Comparison of ENCODE assay signal across 18 cellular contexts in the genomic region with DNA sequence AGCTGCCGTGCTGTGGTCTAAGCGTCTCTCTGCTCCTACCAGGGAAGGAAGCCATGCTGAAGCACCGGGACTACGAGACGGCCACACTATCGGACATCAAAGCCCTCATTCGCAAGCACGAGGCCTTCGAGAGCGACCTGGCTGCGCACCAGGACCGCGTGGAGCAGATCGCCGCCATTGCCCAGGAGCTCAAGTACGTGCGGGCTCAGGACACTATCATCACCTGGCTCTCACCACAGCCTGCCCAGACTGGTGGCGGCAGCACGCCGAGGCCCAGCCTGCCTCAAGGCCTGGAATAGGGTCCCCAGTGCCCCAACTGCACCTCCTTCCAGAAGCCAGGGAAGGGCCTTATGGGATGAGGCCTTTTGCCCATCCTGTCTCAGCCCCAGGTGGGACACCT. TPM values are rescaled to one million over a fixed set of nuclear protein-coding genes. Genes with fewer than 3 reads are reported as not detected.
DNase-seq lines count a peak whose midpoint lies in the region; ATAC-seq and TF ChIP-seq lines count a peak whose summit lies in the region.
"Had no signal": no experiment of that assay in that cellular context is flagged by ENCODE, and none has a peak within 500 bp of the region (broad histone marks: within the 10 kb centered on the region; RNA-seq: fewer than 3 reads in every experiment).

No MANE protein-coding gene starts in this region.

- TF ChIP-seq POLR2A in upper lobe of left lung (IDR thresholded peaks at IDR 0.05): no peak

- in situ Hi-C loops in GM13976 (cut with MboI; ENCODE audit: low sequenced_read_pairs, unreplicated experiment): no loop called here

- H3K4me3 ChIP-seq in left ventricle myocardium inferior (peak overlapping the region; percentile 0), right cardiac atrium (ENCODE audit: low read length) (no peak overlapping the region), psoas muscle (no peak overlapping the region), upper lobe of left lung (no peak overlapping the region)

- TF ChIP-seq EP300 in upper lobe of left lung (IDR thresholded peaks at IDR 0.05): no peak

- intact Hi-C loops in left ventricle myocardium inferior (cut with micrococcal nuclease): no loop called here
- intact Hi-C loops in Right ventricle myocardium superior (cut with DNase I): no loop called here
- intact Hi-C loops in right cardiac atrium (cut with DNase I): loop anchor here in 1 of 4 donors (5.0 kb wide), 1 partner anchor 64 kb away; no protein-coding TSS in a partner anchor
- intact Hi-C loops in psoas muscle (cut with DNase I): no loop called here

- H3K9me3 ChIP-seq in left ventricle myocardium inferior (replicated peaks) (no peaks in the 10 kb centered on the region), right cardiac atrium (ENCODE audit: control insufficient read depth, low read length) (no peaks in the 10 kb centered on the region), psoas muscle (no peaks in the 10 kb centered on the region), upper lobe of left lung (no peaks in the 10 kb centered on the region)

- peaks cover 9% of the 10 kb centered on the region for H3K36me3 Mint-ChIP-seq in activated T-cell treated with anti-CD3 and anti-CD28 coated beads, Interleukin-2, amount 50 U/mL, for 4 hours (ENCODE audit: insufficient read depth)

- H3K9me3 Mint-ChIP-seq in activated T-cell treated with anti-CD3 and anti-CD28 coated beads, Interleukin-2, amount 50 U/mL, for 4 hours: no peaks in the 10 kb centered on the region
- H3K9me3 Mint-ChIP-seq: activated naive CD8-positive, alpha-beta T cell treated with anti-CD3 and anti-CD28 coated beads, Interleukin-2, amount 10 ng/mL, durations not matched to agents 7 days and 5 days had no signal

- ATAC-seq in Right ventricle myocardium superior (ENCODE audit: poor library complexity) (no peak), right cardiac atrium (no peak), psoas muscle (no peak), upper lobe of left lung (ENCODE audit: low FRiP score in 2 of 2) (no peak)
- no peak for ATAC-seq in activated T-cell treated with anti-CD3 and anti-CD28 coated beads, Interleukin-2, amount 50 U/mL, for 4 hours
- ATAC-seq: esophagus mucosa had no signal

- H3K27me3 Mint-ChIP-seq in activated T-cell treated with anti-CD3 and anti-CD28 coated beads, Interleukin-2, amount 50 U/mL, for 4 hours (ENCODE audit: low read depth): no peaks in the 10 kb centered on the region
- H3K27me3 Mint-ChIP-seq: activated naive CD8-positive, alpha-beta T cell treated with anti-CD3 and anti-CD28 coated beads, Interleukin-2, amount 10 ng/mL, durations not matched to agents 7 days and 5 days had no signal

- H3K27me3 ChIP-seq in left ventricle myocardium inferior (ENCODE audit: low read depth) (no peaks in the 10 kb centered on the region), right cardiac atrium (ENCODE audit: control insufficient read depth, insufficient read depth) (no peaks in the 10 kb centered on the region), psoas muscle (ENCODE audit: insufficient read depth in 3 of 3, low read length in 2 of 3) (no peaks in the 10 kb centered on the region), upper lobe of left lung (no peaks in the 10 kb centered on the region)

- H3K4me1 Mint-ChIP-seq in activated T-cell treated with anti-CD3 and anti-CD28 coated beads, Interleukin-2, amount 50 U/mL, for 4 hours (ENCODE audit: low read depth): peaks cover 3% of the 10 kb centered on the region
- H3K4me1 Mint-ChIP-seq: activated naive CD8-positive, alpha-beta T cell treated with anti-CD3 and anti-CD28 coated beads, Interleukin-2, amount 10 ng/mL, durations not matched to agents 7 days and 5 days had no signal

- 62% methylated on average over 20 of the region's 20 CpGs for whole genome bisulfite sequencing in right cardiac atrium
- WGBS in psoas muscle, 3 donors: 87 to 91% (median 91%) methylated on average over 20 of the region's 20 CpGs
- 85 to 91% methylated on average over 3 to 17 of the region's 20 CpGs for WGBS in upper lobe of left lung, 2 donors

- DNase-seq in left ventricle myocardium inferior (no peak), Right ventricle myocardium superior (no peak), right cardiac atrium (no peak), psoas muscle (no peak), upper lobe of left lung (peak in 1 of 2 donors; percentile 74), GM13976 (ENCODE audit: low spot score) (no peak)
- DNase-seq in activated CD8-positive, alpha-beta memory T cell treated with anti-CD3 and anti-CD28 coated beads for 24 hours: no peak
- DNase-seq in activated T-cell treated with anti-CD3 and anti-CD28 coated beads, Interleukin-2, amount 50 U/mL, for 4 hours: no peak
- DNase-seq: activated CD4-positive, alpha-beta T cell treated with anti-CD3 and anti-CD28 coated beads for 4 hours; activated naive CD8-positive, alpha-beta T cell treated with anti-CD3 and anti-CD28 coated beads, Interleukin-2, amount 10 ng/mL, durations not matched to agents 7 days and 5 days; activated T-cell treated with anti-CD3 and anti-CD28 coated beads, Interleukin-2, amount 50 U/mL, for 1 hour; COR-L47; NCI-H774 had no signal

- no peak overlapping the region for H3K4me3 Mint-ChIP-seq in activated T-cell treated with anti-CD3 and anti-CD28 coated beads, Interleukin-2, amount 50 U/mL, for 4 hours
- H3K4me3 Mint-ChIP-seq: activated naive CD8-positive, alpha-beta T cell treated with anti-CD3 and anti-CD28 coated beads, Interleukin-2, amount 10 ng/mL, durations not matched to agents 7 days and 5 days had no signal

- H3K27ac ChIP-seq in left ventricle myocardium inferior (replicated peaks) (peak overlapping the region; percentile 91), right cardiac atrium (ENCODE audit: low read length) (peak overlapping the region; percentile 79), psoas muscle (peak overlapping the region; percentile 73), upper lobe of left lung (peak overlapping the region in 3 of 4 donors; percentile 40 to 72 (median 54))

- no peak for TF ChIP-seq CTCF in left ventricle myocardium inferior (IDR thresholded peaks at IDR 0.05; ENCODE audit: borderline replicate concordance)
- TF ChIP-seq CTCF in psoas muscle (IDR thresholded peaks at IDR 0.05): no peak
- no peak for TF ChIP-seq CTCF in upper lobe of left lung (IDR thresholded peaks at IDR 0.05)
- no peak for TF ChIP-seq CTCF in GM13976 (IDR thresholded peaks at IDR 0.05; ENCODE audit: borderline replicate concordance, control extremely low read depth, extremely low read depth, insufficient read depth, missing control alignments)

- H3K4me1 ChIP-seq in left ventricle myocardium inferior (peaks cover 92% of the 10 kb centered on the region), right cardiac atrium (ENCODE audit: control insufficient read depth, insufficient read depth, low read length) (peaks cover 29% of the 10 kb centered on the region), psoas muscle (peaks cover 27% of the 10 kb centered on the region), upper lobe of left lung (peaks cover 14 to 44% (median 26%) of the 10 kb centered on the region in 4 donors)

- peaks cover 88% of the 10 kb centered on the region for H3K36me3 ChIP-seq in left ventricle myocardium inferior
- peaks cover 0 to 95% of the 10 kb centered on the region in 2 donors for H3K36me3 ChIP-seq in psoas muscle (ENCODE audit: insufficient read depth in 1 of 2, low read depth in 1 of 2)
- H3K36me3 ChIP-seq in upper lobe of left lung: peaks cover 59 to 100% (median 97%) of the 10 kb centered on the region in 4 donors

RNA-seq across cellular contexts. Expression of a gene that starts 22.8 kb away (rescaled TPM):
- total RNA-seq in left ventricle myocardium inferior (0.22 TPM), Right ventricle myocardium superior (not detected), right cardiac atrium (under 1 TPM; 0.22 to 0.85 (median 0.54) TPM), psoas muscle (under 1 TPM; 0.32 to 0.64 (median 0.52) TPM), upper lobe of left lung (10 to 100 TPM in 3 of 6 donors, 1 to 10 TPM in 3; 5.2 to 93.2 (median 11.1) TPM)
- polyA plus RNA-seq in right cardiac atrium (0.91 TPM), psoas muscle (under 1 TPM; 0.27 to 0.35 (median 0.34) TPM)
- 1 to 10 TPM in 2 of 3 donors, under 1 TPM in 1; 0.99 to 1.1 (median 1.0) TPM for total RNA-seq in activated T-cell treated with anti-CD3 and anti-CD28 coated beads, Interleukin-2, amount 50 U/mL, for 4 hours
- total RNA-seq: occipital lobe had no signal

RNA-seq across cellular contexts. Expression of a gene that starts 51.8 kb away (rescaled TPM):
- total RNA-seq in left ventricle myocardium inferior (not detected), Right ventricle myocardium superior (not detected), right cardiac atrium (1 to 10 TPM in 1 of 4 donors, under 1 TPM in 1, not detected in 2; 0.79 to 1.1 TPM), psoas muscle (not detected), upper lobe of left lung (not detected)
- polyA plus RNA-seq in right cardiac atrium (not detected), psoas muscle (not detected)
- total RNA-seq in activated T-cell treated with anti-CD3 and anti-CD28 coated beads, Interleukin-2, amount 50 U/mL, for 4 hours: not detected
- total RNA-seq: activated naive CD8-positive, alpha-beta T cell treated with anti-CD3 and anti-CD28 coated beads, Interleukin-2, amount 10 ng/mL, durations not matched to agents 7 days and 5 days; G401; liver; T-helper 2 cell treated with Interferon-gamma antibody and Interleukin-4, amounts not matched to agents 100 ng/mL and 5 ng/mL, for 36 hours had no signal
- polyA plus RNA-seq: liver had no signal
